8 cellular contexts compared by ENCODE assay signal in genomic region chr6:36914227-36914794, GRCh38. TPM values are rescaled to one million over a fixed set of nuclear protein-coding genes. Genes with fewer than 3 reads are reported as not detected.
DNase-seq lines count a peak whose midpoint lies in the region; ATAC-seq and TF ChIP-seq lines count a peak whose summit lies in the region.

No MANE protein-coding gene starts in this region.

- H3K36me3 ChIP-seq in upper lobe of right lung (peaks cover 84% of the 10 kb centered on the region), neuronal stem cell (replicated peaks in 1 of 2; ENCODE audit: control insufficient read depth in 2 of 2, insufficient read depth in 2 of 2, low read length in 2 of 2) (peaks cover 5 to 24% of the 10 kb centered on the region in 2 donors), tibial nerve (peaks cover 0 to 80% (median 0%) of the 10 kb centered on the region in 3 donors)

- no peak overlapping the region for H4K8ac ChIP-seq in neuronal stem cell (ENCODE audit: low read depth, low read length)

- H3K18ac ChIP-seq in neuronal stem cell (ENCODE audit: low read length): no peak overlapping the region

- no peak overlapping the region for H3K4ac ChIP-seq in neuronal stem cell (ENCODE audit: low read length)

- no peaks in the 10 kb centered on the region for H3K79me1 ChIP-seq in neuronal stem cell (ENCODE audit: low read depth, low read length)

- no CpG with 5 or more reads among the region's 10 CpGs for WGBS in neuronal stem cell (ENCODE audit: extremely low coverage in 2 of 2, insufficient read length in 2 of 2, insufficient replicate concordance in 1 of 2), 2 donors
- 67 to 71% methylated on average over 10 of the region's 10 CpGs for WGBS in tibial nerve, 2 donors

- no peak overlapping the region for H4K91ac ChIP-seq in neuronal stem cell (ENCODE audit: low read depth, low read length, poor library complexity)

- H3K27ac ChIP-seq in upper lobe of right lung (peak overlapping the region; percentile 33), neuronal stem cell (replicated peaks; ENCODE audit: low read length) (no peak overlapping the region), tibial nerve (no peak overlapping the region)

- H2BK5ac ChIP-seq in neuronal stem cell (ENCODE audit: low read length): no peak overlapping the region

- no peak overlapping the region for H2AFZ ChIP-seq in neuronal stem cell (ENCODE audit: low read length)

- no peaks in the 10 kb centered on the region for H3K27me3 Mint-ChIP-seq in natural killer cell treated with Interleukin-12 subunit alpha and Interleukin-12 subunit beta and Interleukin-15 and Interleukin-18, amount 100 ng/mL, for 72 hours
- no peaks in the 10 kb centered on the region for H3K27me3 Mint-ChIP-seq in natural killer cell (ENCODE audit: low read depth in 2 of 2)
- no peaks in the 10 kb centered on the region for H3K27me3 Mint-ChIP-seq in activated CD4-positive, alpha-beta memory T cell treated with anti-CD3 and anti-CD28 coated beads for 36 hours

- TF ChIP-seq CTCF in natural killer cell (IDR thresholded peaks at IDR 0.05) (no peak), upper lobe of right lung (IDR thresholded peaks at IDR 0.05) (no peak), tibial nerve (IDR thresholded peaks at IDR 0.05) (no peak)

- no peak overlapping the region for H2AK5ac ChIP-seq in neuronal stem cell (ENCODE audit: low read depth, low read length)

- ATAC-seq in natural killer cell treated with Interleukin-12 subunit alpha and Interleukin-12 subunit beta and Interleukin-15 and Interleukin-18, amount 100 ng/mL, for 72 hours: no peak
- ATAC-seq in natural killer cell: no peak
- ATAC-seq in upper lobe of right lung: peak; percentile 62
- ATAC-seq in GM19023 (IDR thresholded peaks at IDR 0.05; ENCODE audit: unreplicated experiment): no peak

- no peak overlapping the region for H2BK120ac ChIP-seq in neuronal stem cell (ENCODE audit: low read depth, low read length)

- H3K4me1 Mint-ChIP-seq in natural killer cell treated with Interleukin-12 subunit alpha and Interleukin-12 subunit beta and Interleukin-15 and Interleukin-18, amount 100 ng/mL, for 72 hours (ENCODE audit: low read depth in 2 of 2): peaks cover 21 to 30% of the 10 kb centered on the region in 2 donors
- H3K4me1 Mint-ChIP-seq in natural killer cell: peaks cover 17 to 21% of the 10 kb centered on the region in 2 donors
- H3K4me1 Mint-ChIP-seq in activated CD4-positive, alpha-beta memory T cell treated with anti-CD3 and anti-CD28 coated beads for 36 hours (ENCODE audit: low read depth): peaks cover 51% of the 10 kb centered on the region

- no peak overlapping the region for H3K14ac ChIP-seq in neuronal stem cell (ENCODE audit: low read length)

- CTCF ChIA-PET in activated CD4-positive, alpha-beta memory T cell treated with anti-CD3 and anti-CD28 coated beads for 36 hours (lab: Charles Lee): interaction anchor here (0.6 to 5.5 kb wide), 11 partner anchors 11 to 155 kb away, joined by 3 to 29 read pairs (median 5); partner anchors contain the start of genes C6orf89, MTCH1 and PI16

- TF ChIP-seq POLR2A in tibial nerve (IDR thresholded peaks at IDR 0.05): no peak

- POLR2A ChIA-PET in activated CD4-positive, alpha-beta memory T cell treated with anti-CD3 and anti-CD28 coated beads for 36 hours (lab: Charles Lee): interaction anchor here (2.8 kb wide), 1 partner anchor 29 kb away, joined by 11 read pairs; the partner anchor contains the start of gene C6orf89

- peak overlapping the region; percentile 62 for H3K4me3 Mint-ChIP-seq in natural killer cell treated with Interleukin-12 subunit alpha and Interleukin-12 subunit beta and Interleukin-15 and Interleukin-18, amount 100 ng/mL, for 72 hours
- H3K4me3 Mint-ChIP-seq in natural killer cell: no peak overlapping the region
- no peak overlapping the region for H3K4me3 Mint-ChIP-seq in activated CD4-positive, alpha-beta memory T cell treated with anti-CD3 and anti-CD28 coated beads for 36 hours

- H3K4me3 ChIP-seq in upper lobe of right lung (no peak overlapping the region), neuronal stem cell (ENCODE audit: low read length in 2 of 2) (no peak overlapping the region), tibial nerve (no peak overlapping the region)

- no peak for DNase-seq in natural killer cell treated with Interleukin-12 subunit alpha and Interleukin-12 subunit beta and Interleukin-15 and Interleukin-18, amount 100 ng/mL, for 72 hours (ENCODE audit: low spot score)
- DNase-seq in natural killer cell (no peak), glomerular visceral epithelial cell (ENCODE audit: extremely low spot score) (peak; percentile 58), upper lobe of right lung (no peak), neuronal stem cell (ENCODE audit: low spot score) (no peak), tibial nerve (ENCODE audit: low spot score in 2 of 2) (no peak)
- peak; percentile 67 for DNase-seq in activated CD4-positive, alpha-beta memory T cell treated with anti-CD3 and anti-CD28 coated beads for 36 hours

- H3K27ac Mint-ChIP-seq in natural killer cell treated with Interleukin-12 subunit alpha and Interleukin-12 subunit beta and Interleukin-15 and Interleukin-18, amount 100 ng/mL, for 72 hours: peak overlapping the region; percentile 33 to 41
- H3K27ac Mint-ChIP-seq in natural killer cell: peak overlapping the region in 1 of 2 donors; percentile 86
- peak overlapping the region; percentile 64 for H3K27ac Mint-ChIP-seq in activated CD4-positive, alpha-beta memory T cell treated with anti-CD3 and anti-CD28 coated beads for 36 hours

- peaks cover 19% of the 10 kb centered on the region for H3K36me3 Mint-ChIP-seq in natural killer cell treated with Interleukin-12 subunit alpha and Interleukin-12 subunit beta and Interleukin-15 and Interleukin-18, amount 100 ng/mL, for 72 hours
- H3K36me3 Mint-ChIP-seq in natural killer cell: peaks cover 2% of the 10 kb centered on the region
- H3K36me3 Mint-ChIP-seq in activated CD4-positive, alpha-beta memory T cell treated with anti-CD3 and anti-CD28 coated beads for 36 hours: peaks cover 22% of the 10 kb centered on the region

- H3K23ac ChIP-seq in neuronal stem cell (ENCODE audit: low read depth, low read length, poor library complexity): no peak overlapping the region

- H3K9me3 ChIP-seq in upper lobe of right lung (no peaks in the 10 kb centered on the region), neuronal stem cell (replicated peaks in 1 of 2; ENCODE audit: control insufficient read depth in 2 of 2, insufficient read depth in 1 of 2, low read depth in 1 of 2, low read length in 2 of 2) (no peaks in the 10 kb centered on the region), tibial nerve (no peaks in the 10 kb centered on the region)

- TF ChIP-seq EP300 in tibial nerve (IDR thresholded peaks at IDR 0.05): no peak

- H3K9me3 Mint-ChIP-seq in natural killer cell treated with Interleukin-12 subunit alpha and Interleukin-12 subunit beta and Interleukin-15 and Interleukin-18, amount 100 ng/mL, for 72 hours: no peaks in the 10 kb centered on the region
- H3K9me3 Mint-ChIP-seq in natural killer cell: no peaks in the 10 kb centered on the region
- no peaks in the 10 kb centered on the region for H3K9me3 Mint-ChIP-seq in activated CD4-positive, alpha-beta memory T cell treated with anti-CD3 and anti-CD28 coated beads for 36 hours

- H2BK12ac ChIP-seq in neuronal stem cell (ENCODE audit: low read length): no peak overlapping the region

- intact Hi-C loops in natural killer cell (cut with micrococcal nuclease): no loop called here
- intact Hi-C loops in activated CD4-positive, alpha-beta memory T cell treated with anti-CD3 and anti-CD28 coated beads for 36 hours (cut with micrococcal nuclease): loop anchor here (5.0 kb wide), 2 partner anchors 38 to 157 kb away; partner anchors contain the start of gene PI16
- intact Hi-C loops in upper lobe of right lung (cut with DNase I): loop anchor here (5.0 kb wide), 1 partner anchor 73 kb away; the partner anchor contains the start of gene MTCH1

- H3K4me2 ChIP-seq in neuronal stem cell (ENCODE audit: insufficient read depth, low read length, poor library complexity, severe bottlenecking): no peak overlapping the region

- peaks cover 30% of the 10 kb centered on the region for H3K4me1 ChIP-seq in upper lobe of right lung
- no peaks in the 10 kb centered on the region for H3K4me1 ChIP-seq in neuronal stem cell (ENCODE audit: control insufficient read depth in 2 of 2, insufficient read depth in 1 of 2, low read depth in 1 of 2, low read length in 2 of 2)
- peaks cover 0 to 66% (median 8%) of the 10 kb centered on the region in 4 donors for H3K4me1 ChIP-seq in tibial nerve

- H3K27me3 ChIP-seq in upper lobe of right lung (no peaks in the 10 kb centered on the region), neuronal stem cell (ENCODE audit: control insufficient read depth in 3 of 3, insufficient read depth in 3 of 3, low read depth in 1 of 3, low read length in 3 of 3) (no peaks in the 10 kb centered on the region), tibial nerve (no peaks in the 10 kb centered on the region)

- H2BK15ac ChIP-seq in neuronal stem cell (ENCODE audit: low read length): no peak overlapping the region

- H3K9ac ChIP-seq in neuronal stem cell (ENCODE audit: low read depth, low read length, poor library complexity): no peak overlapping the region

RNA-seq across cellular contexts. Expression of gene C6orf89, which starts 28.6 kb away (rescaled TPM):
- total RNA-seq in natural killer cell treated with Interleukin-12 subunit alpha and Interleukin-12 subunit beta and Interleukin-15 and Interleukin-18, amount 100 ng/mL, for 72 hours: 10 to 100 TPM; 40.4 to 44.4 TPM
- total RNA-seq in natural killer cell (10 to 100 TPM; 34.3 to 47.0 (median 46.3) TPM), upper lobe of right lung (57.9 TPM), tibial nerve (10 to 100 TPM; 41.1 to 57.9 (median 52.3) TPM)
- 10 to 100 TPM; 29.2 to 29.8 TPM for total RNA-seq in activated CD4-positive, alpha-beta memory T cell treated with anti-CD3 and anti-CD28 coated beads for 36 hours
- 14.6 TPM for polyA plus RNA-seq in neuronal stem cell (2013, experiment 1 of 2)
- polyA plus RNA-seq in neuronal stem cell (2013, experiment 2 of 2): 14.4 TPM

RNA-seq across cellular contexts. Expression of gene PPIL1, which starts 39.7 kb away (rescaled TPM):
- 10 to 100 TPM; 30.3 to 40.8 TPM for total RNA-seq in natural killer cell treated with Interleukin-12 subunit alpha and Interleukin-12 subunit beta and Interleukin-15 and Interleukin-18, amount 100 ng/mL, for 72 hours
- total RNA-seq in natural killer cell: 1 to 10 TPM; 2.6 to 5.2 (median 5.1) TPM
- total RNA-seq in activated CD4-positive, alpha-beta memory T cell treated with anti-CD3 and anti-CD28 coated beads for 36 hours: 10 to 100 TPM; 38.5 to 40.6 TPM
- 15.7 TPM for total RNA-seq in upper lobe of right lung
- 66.5 TPM for polyA plus RNA-seq in neuronal stem cell (2013, experiment 1 of 2)
- 66.9 TPM for polyA plus RNA-seq in neuronal stem cell (2013, experiment 2 of 2)
- total RNA-seq in tibial nerve: 10 to 100 TPM in 2 of 4 donors, 1 to 10 TPM in 2; 9.2 to 19.8 (median 13.0) TPM

RNA-seq across cellular contexts. Expression of gene PI16, which starts 40.2 kb away (rescaled TPM):
- not detected for total RNA-seq in natural killer cell treated with Interleukin-12 subunit alpha and Interleukin-12 subunit beta and Interleukin-15 and Interleukin-18, amount 100 ng/mL, for 72 hours
- total RNA-seq in natural killer cell (1 to 10 TPM in 2 of 3 donors, under 1 TPM in 1; 0.33 to 1.8 (median 1.1) TPM), upper lobe of right lung (3.4 TPM), tibial nerve (10 to 100 TPM; 17.4 to 70.2 (median 46.2) TPM)
- 1 to 10 TPM; 1.0 to 1.1 TPM for total RNA-seq in activated CD4-positive, alpha-beta memory T cell treated with anti-CD3 and anti-CD28 coated beads for 36 hours
- 0.10 TPM for polyA plus RNA-seq in neuronal stem cell (2013, experiment 1 of 2)
- polyA plus RNA-seq in neuronal stem cell (2013, experiment 2 of 2): 0.12 TPM

Comparison
In these comparisons a context has a peak if more than half of its experiments do, and no peak if none do; other contexts are left out.
1. DNase-seq: peak in activated CD4-positive, alpha-beta memory T cell treated with anti-CD3 and anti-CD28 coated beads for 36 hours (single experiment) and glomerular visceral epithelial cell (single experiment); none in natural killer cell treated with Interleukin-12 subunit alpha and Interleukin-12 subunit beta and Interleukin-15 and Interleukin-18, amount 100 ng/mL, for 72 hours (single experiment), natural killer cell (single experiment), upper lobe of right lung (single experiment), neuronal stem cell (single experiment) and tibial nerve (0 of 2).